ENCODE assay signal across 8 cellular contexts in the genomic region with DNA sequence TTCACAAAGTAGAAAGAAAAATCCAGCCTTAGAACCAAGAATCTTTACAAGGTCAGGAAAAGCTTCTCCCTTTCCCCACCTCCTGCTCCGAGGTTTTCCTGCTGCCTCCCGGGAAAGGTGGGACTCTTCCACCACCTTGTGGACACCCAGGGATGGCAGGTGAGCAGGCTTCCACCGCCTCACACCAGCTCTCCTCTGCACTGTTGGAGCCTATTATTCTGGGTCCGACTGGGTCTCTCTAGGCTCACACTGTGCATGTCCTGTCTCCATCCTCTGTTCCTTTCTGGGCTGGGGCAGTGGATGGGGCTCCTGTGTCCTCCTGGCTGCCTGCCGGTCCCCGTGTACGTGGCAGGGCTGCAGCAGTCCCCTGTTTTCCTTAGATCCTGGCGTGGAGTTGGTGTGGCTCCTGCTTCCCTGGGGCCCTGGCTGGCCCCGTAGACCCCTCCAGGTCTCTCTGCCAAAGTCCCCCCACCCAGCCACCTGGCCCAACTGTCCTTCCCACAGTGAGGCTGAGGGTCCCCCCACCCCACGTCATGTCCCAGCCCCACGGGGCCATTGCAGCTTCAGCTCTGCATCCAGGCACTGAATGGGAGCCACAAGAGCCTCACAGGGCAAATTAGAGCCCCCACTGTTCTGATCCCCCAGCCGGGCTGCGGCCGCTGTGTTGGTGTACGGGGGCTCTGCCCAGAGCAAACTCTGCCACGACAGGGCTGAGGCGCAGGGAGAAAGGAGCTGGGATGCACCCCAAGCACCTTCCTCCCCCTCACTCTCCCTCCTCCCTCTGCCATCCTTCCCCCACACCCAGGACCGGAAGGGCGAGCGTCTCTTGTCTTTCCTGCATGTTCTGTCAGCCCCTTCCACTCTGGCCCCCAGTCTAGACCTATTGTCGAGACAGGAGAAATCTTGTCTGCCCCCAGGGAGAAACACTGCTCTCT. TPM values are rescaled to one million over a fixed set of nuclear protein-coding genes. Genes with fewer than 3 reads are reported as not detected.
DNase-seq lines count a peak whose midpoint lies in the region; ATAC-seq and TF ChIP-seq lines count a peak whose summit lies in the region.

No MANE protein-coding gene starts in this region.

- H3K27ac ChIP-seq in BLaER1, result no peak overlapping the region
- no peak overlapping the region for H3K27ac ChIP-seq in esophagus squamous epithelium
- H3K27ac ChIP-seq in tibial artery, result no peak overlapping the region

- no peak overlapping the region for H3K4me3 ChIP-seq in BLaER1
- no peak overlapping the region for H3K4me3 ChIP-seq in esophagus squamous epithelium
- no peak overlapping the region for H3K4me3 ChIP-seq in tibial artery

- peak in 1 of 2 donors; percentile 31 for ATAC-seq in naive thymus-derived CD8-positive, alpha-beta T cell
- no peak for ATAC-seq in HG02588 (IDR thresholded peaks at IDR 0.05; ENCODE audit: unreplicated experiment)

- peaks cover 28% of the 10 kb centered on the region for H3K4me1 ChIP-seq in BLaER1
- peaks cover 11 to 34% (median 14%) of the 10 kb centered on the region in 3 donors for H3K4me1 ChIP-seq in esophagus squamous epithelium
- H3K4me1 ChIP-seq in tibial artery, result peaks cover 0 to 46% (median 27%) of the 10 kb centered on the region in 4 donors

- POLR2A ChIA-PET in naive thymus-derived CD8-positive, alpha-beta T cell (lab: Charles Lee), result no interaction called here

- DNase-seq in HCEC 1CT (peak; percentile 74), NCI-H748 (lab: John Stamatoyannopoulos, UW; ENCODE audit: unreplicated experiment) (peak; percentile 67), esophagus squamous epithelium (lab: John Stamatoyannopoulos, UW) (no peak), tibial artery (peak; percentile 56 to 86)
- peak; percentile 72 for DNase-seq in activated CD8-positive, alpha-beta memory T cell treated with anti-CD3 and anti-CD28 coated beads, Interleukin-2, amount 50 U/mL, for 48 hours
- peak in 9 of 10 donors; percentile 22 to 55 (median 41) for DNase-seq in naive thymus-derived CD8-positive, alpha-beta T cell

- H3K27ac Mint-ChIP-seq in naive thymus-derived CD8-positive, alpha-beta T cell, result peak overlapping the region in 2 of 10 donors; percentile 15 to 72

- no peak overlapping the region for H3K4me3 Mint-ChIP-seq in naive thymus-derived CD8-positive, alpha-beta T cell

- no peaks in the 10 kb centered on the region for H3K36me3 ChIP-seq in BLaER1
- no peaks in the 10 kb centered on the region for H3K36me3 ChIP-seq in esophagus squamous epithelium
- H3K36me3 ChIP-seq in tibial artery, result no peaks in the 10 kb centered on the region

- peaks cover 15 to 46% (median 30%) of the 10 kb centered on the region in 5 donors for H3K27me3 Mint-ChIP-seq in naive thymus-derived CD8-positive, alpha-beta T cell

- H3K27me3 ChIP-seq in BLaER1 (0 out of 2 replicates have a peak, but pooled peaks cover 9% of the 10 kb centered on the region), esophagus squamous epithelium (peaks cover 0 to 39% (median 0%) of the 10 kb centered on the region in 4 donors), tibial artery (no peaks in the 10 kb centered on the region)

- H4K20me1 ChIP-seq in BLaER1, result no peaks in the 10 kb centered on the region

- TF ChIP-seq CTCF in esophagus squamous epithelium (IDR thresholded peaks at IDR 0.05) (peak; percentile 49 to 96 (median 95)), tibial artery (IDR thresholded peaks at IDR 0.05) (peak; percentile 80 to 95)

- H3K36me3 Mint-ChIP-seq in naive thymus-derived CD8-positive, alpha-beta T cell, result peaks cover 0 to 5% (median 0%) of the 10 kb centered on the region in 3 donors

- intact Hi-C loops in esophagus squamous epithelium (cut with DNase I), result loop anchor here (5.0 to 10.0 kb wide), 2 partner anchors 282 to 330 kb away; no protein-coding TSS in a partner anchor
- intact Hi-C loops in tibial artery (cut with DNase I; ENCODE audit: low total_unique reads), result loop anchor here (5.0 to 10.0 kb wide), 3 partner anchors 70 to 297 kb away; no protein-coding TSS in a partner anchor

- no peaks in the 10 kb centered on the region for H3K9me3 ChIP-seq in BLaER1
- H3K9me3 ChIP-seq in esophagus squamous epithelium, result peaks cover 0 to 4% (median 0%) of the 10 kb centered on the region in 3 donors
- no peaks in the 10 kb centered on the region for H3K9me3 ChIP-seq in tibial artery

- H3K4me2 ChIP-seq in BLaER1, result peak overlapping the region; percentile 74

- WGBS in esophagus squamous epithelium, 2 donors, result 20 to 29% methylated on average over 14 to 16 of the region's 21 CpGs

- peaks cover 10 to 36% (median 17%) of the 10 kb centered on the region in 4 donors for H3K4me1 Mint-ChIP-seq in naive thymus-derived CD8-positive, alpha-beta T cell

- H3K9me3 Mint-ChIP-seq in naive thymus-derived CD8-positive, alpha-beta T cell, result no peaks in the 10 kb centered on the region

- no peak for TF ChIP-seq POLR2A in esophagus squamous epithelium (IDR thresholded peaks at IDR 0.05)

- no peak overlapping the region for H3K9ac ChIP-seq in BLaER1

RNA-seq across cellular contexts. Expression of gene SLC45A1, which starts 3.3 kb away (rescaled TPM):
- 1 to 10 TPM in 2 of 4 donors, under 1 TPM in 2; 0.13 to 3.4 (median 0.81) TPM for total RNA-seq in esophagus squamous epithelium
- total RNA-seq in naive thymus-derived CD8-positive, alpha-beta T cell, result 1 to 10 TPM; 1.2 TPM
- under 1 TPM in 2 of 3 donors, not detected in 1; 0.48 to 0.81 TPM for polyA plus RNA-seq in naive thymus-derived CD8-positive, alpha-beta T cell
